Comparison of ENCODE assay signal across 23 cellular contexts in genomic region chr5:65327582-65327981, GRCh38.
DNase-seq lines count a peak whose midpoint lies in the region; ATAC-seq and TF ChIP-seq lines count a peak whose summit lies in the region.
"Had no signal": no experiment of that assay in that cellular context is flagged by ENCODE, and none has a peak within 500 bp of the region (broad histone marks: within the 10 kb centered on the region; RNA-seq: fewer than 3 reads in every experiment).

No MANE protein-coding gene starts in this region.

- H3K36me3 ChIP-seq in RWPE2 (ENCODE audit: low read depth) (peaks cover 47% of the 10 kb centered on the region), OCI-LY7 (ENCODE audit: insufficient read depth, low read length) (no peaks in the 10 kb centered on the region)
- H3K36me3 ChIP-seq: gastroesophageal sphincter had no signal

- TF ChIP-seq CTCF in AG04450 (IDR thresholded peaks at IDR 0.05; ENCODE audit: low read depth, low read length) = no peak
- no peak for TF ChIP-seq CTCF in RWPE2 (IDR thresholded peaks at IDR 0.05; ENCODE audit: poor library complexity, severe bottlenecking)
- no peak for TF ChIP-seq CTCF in OCI-LY7 (conservative IDR thresholded peaks at IDR 0.05; ENCODE audit: low read length)

- POLR2A ChIA-PET in AG04450 (lab: Yijun Ruan, JAX) (interaction anchor here (0.6 kb wide), 1 partner anchor 55 kb away, joined by 7 read pairs; no protein-coding TSS in a partner anchor), OCI-LY7 (lab: Charles Lee) (no interaction called here)

- H3K9me2 ChIP-seq in OCI-LY7 (ENCODE audit: insufficient read depth, low read length) = no peaks in the 10 kb centered on the region

- no peak overlapping the region for H3K4me2 ChIP-seq in OCI-LY7 (ENCODE audit: low read length)

- H3K27me3 ChIP-seq in AG04450 (ENCODE audit: control insufficient read depth, insufficient read depth, low read length) (no peaks in the 10 kb centered on the region), RWPE2 (ENCODE audit: insufficient read depth, poor library complexity, severe bottlenecking) (no peaks in the 10 kb centered on the region)
- H3K27me3 ChIP-seq: gastroesophageal sphincter, testis had no signal

- H3K27ac ChIP-seq in AG04450 (ENCODE audit: low read depth, low read length) (no peak overlapping the region), RWPE2 (ENCODE audit: poor library complexity, severe bottlenecking) (peak overlapping the region; percentile 1), OCI-LY7 (ENCODE audit: low read depth, low read length, poor library complexity, severe bottlenecking) (no peak overlapping the region)
- H3K27ac ChIP-seq: gastroesophageal sphincter, parathyroid adenoma, testis had no signal

- no peaks in the 10 kb centered on the region for H3K9me3 ChIP-seq in AG04450 (ENCODE audit: control insufficient read depth, insufficient read depth, low read length)
- H3K9me3 ChIP-seq in RWPE2 (ENCODE audit: severe bottlenecking) = no peaks in the 10 kb centered on the region
- H3K9me3 ChIP-seq in OCI-LY7 (ENCODE audit: low read length) = no peaks in the 10 kb centered on the region
- H3K9me3 ChIP-seq: gastroesophageal sphincter, testis had no signal

- DNase-seq in AG04450 (ENCODE audit: low read depth, low spot score) (peak; percentile 13), RWPE2 (ENCODE audit: low spot score) (no peak), dermis blood vessel endothelial cell (peak; percentile 8), lung microvascular endothelial cell (ENCODE audit: low read depth in 2 of 2) (peak; percentile 13 to 46), hypothalamus (lab: John Stamatoyannopoulos, UW) (no peak), dedifferentiated amniotic fluid mesenchymal stem cell (ENCODE audit: extremely low spot score) (no peak), OCI-LY7 (ENCODE audit: low spot score) (no peak)
- DNase-seq in activated CD8-positive, alpha-beta memory T cell treated with anti-CD3 and anti-CD28 coated beads, Interleukin-2, amount 50 U/mL, for 4 hours = no peak
- DNase-seq: activated CD4-positive, alpha-beta memory T cell treated with anti-CD3 and anti-CD28 coated beads, Interleukin-2, amount 10 ng/mL, durations not matched to agents 7 days and 5 days; activated gamma-delta T cell treated with Interleukin-2 at 50 U/mL for 16 hours; DMS153; H7; KG1; natural killer cell; NCI-H2029; NCI-H446 treated with DMSO at 0.1 percent for 48 hours; stimulated activated CD4-positive, alpha-beta T cell treated with anti-CD3 and anti-CD28 coated beads, Interleukin-1b, Interleukin-23, amount 100 ng/mL, for 48 hours; T-helper 9 cell; testis had no signal

- no peaks in the 10 kb centered on the region for H3K79me2 ChIP-seq in OCI-LY7 (ENCODE audit: insufficient read depth, low read depth, low read length)
- H3K79me2 ChIP-seq: parathyroid adenoma had no signal

- BruUV-seq in OCI-LY7 (replicated peaks; lab: Mats Ljungman, UMichigan) = no TSS peak

- peak; percentile 93 for ATAC-seq in RWPE2 (ENCODE audit: low read depth)
- ATAC-seq: gastroesophageal sphincter; GM12878; natural killer cell; stimulated activated memory B cell treated with anti-CD40 and anti-IgM and Interleukin-4, amounts not matched to agents 10 μg/mL and 1 μg/mL and 100 μg/mL, for 72 hours had no signal

- H3K4me1 ChIP-seq in RWPE2 (ENCODE audit: insufficient read depth, poor library complexity, severe bottlenecking) (peaks cover 15% of the 10 kb centered on the region), OCI-LY7 (ENCODE audit: insufficient read depth, low read length, poor library complexity, severe bottlenecking) (no peaks in the 10 kb centered on the region)
- H3K4me1 ChIP-seq: parathyroid adenoma, testis had no signal

- no peaks in the 10 kb centered on the region for H4K20me1 ChIP-seq in OCI-LY7 (ENCODE audit: insufficient read depth, low read length)

- no peak overlapping the region for H2AFZ ChIP-seq in OCI-LY7 (ENCODE audit: low read length)
- H2AFZ ChIP-seq: parathyroid adenoma had no signal

- H3K4me3 ChIP-seq in AG04450 (ENCODE audit: low read depth, low read length) (no peak overlapping the region), RWPE2 (ENCODE audit: severe bottlenecking) (no peak overlapping the region), OCI-LY7 (ENCODE audit: low read depth, low read length, poor library complexity, severe bottlenecking) (no peak overlapping the region)
- H3K4me3 ChIP-seq: gastroesophageal sphincter, GM12878, testis had no signal

- CTCF ChIA-PET in AG04450 (lab: Charles Lee) = no interaction called here
- CTCF ChIA-PET in OCI-LY7 (lab: Charles Lee; ENCODE audit: unreplicated experiment) = no interaction called here

- intact Hi-C loops in OCI-LY7 (cut with micrococcal nuclease; ENCODE audit: unreplicated experiment) = no loop called here

Comparison
In these comparisons a context has a peak if more than half of its experiments do, and no peak if none do; other contexts are left out.
1. DNase-seq: peak in AG04450 (single experiment), dermis blood vessel endothelial cell (single experiment) and lung microvascular endothelial cell (2 of 2); none in RWPE2 (single experiment), hypothalamus (0 of 51), dedifferentiated amniotic fluid mesenchymal stem cell (single experiment), activated CD8-positive, alpha-beta memory T cell treated with anti-CD3 and anti-CD28 coated beads, Interleukin-2, amount 50 U/mL, for 4 hours (single experiment) and OCI-LY7 (single experiment).